ENCODE assay signal across 1 cellular context in the genomic region with DNA sequence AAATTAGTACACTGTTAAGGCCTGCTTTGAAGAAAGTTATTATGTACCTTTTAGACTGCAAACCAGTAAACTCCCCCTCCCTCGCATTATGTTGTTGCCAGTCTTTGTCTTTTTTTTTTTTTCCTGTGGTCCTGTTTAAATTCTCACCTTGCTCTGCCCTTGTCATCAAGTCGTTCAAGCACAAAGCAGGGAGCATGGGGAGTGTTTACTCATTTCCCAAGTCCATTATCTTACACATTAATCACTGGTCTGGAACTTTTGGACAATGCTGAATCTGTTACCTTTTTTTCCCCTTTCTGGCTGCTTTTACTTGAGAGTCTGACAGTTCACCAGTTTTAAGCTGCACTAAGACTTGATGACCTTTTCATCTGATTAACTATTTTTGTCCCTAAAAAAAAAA.
TF ChIP-seq lines count a peak whose summit lies in the region.

No MANE protein-coding gene starts in this region.

TF ChIP-seq in GM23338, 12 proteins besides CTCF, POLR2A, EP300 and RAD21 (continued from another document):
- TF ChIP-seq EZH2phosphoT487 (IDR thresholded peaks at IDR 0.05; ENCODE audit: unreplicated experiment) (no peak), ZNF331 (CRISPR knock-in tag; IDR thresholded peaks at IDR 0.05; ENCODE audit: low read depth) (no peak)
